ENCODE assay signal across 19 cellular contexts in the genomic region with DNA sequence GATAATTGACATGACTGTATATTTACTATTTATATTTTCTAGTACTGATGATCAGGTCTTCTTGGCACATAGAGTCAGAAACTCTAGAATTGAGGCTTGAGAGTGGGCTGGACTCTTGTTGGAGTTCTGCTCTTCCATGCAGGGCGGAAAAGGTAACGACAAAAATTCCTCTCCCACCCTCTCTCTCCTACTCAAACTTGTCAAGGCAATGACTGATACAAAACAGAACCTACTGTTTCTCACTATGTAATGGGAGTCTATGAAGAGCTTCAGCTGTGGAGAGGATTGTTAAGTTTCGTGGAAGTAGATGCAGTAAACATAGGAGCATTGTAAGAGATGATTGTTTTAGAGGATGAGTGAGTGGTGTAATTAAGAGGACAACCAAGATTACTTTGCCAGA. TPM values are rescaled to one million over a fixed set of nuclear protein-coding genes. Genes with fewer than 3 reads are reported as not detected.
DNase-seq lines count a peak whose midpoint lies in the region; ATAC-seq, FAIRE-seq and TF ChIP-seq lines count a peak whose summit lies in the region.
"Had no signal": no experiment of that assay in that cellular context is flagged by ENCODE, and none has a peak within 500 bp of the region (broad histone marks: within the 10 kb centered on the region; RNA-seq: fewer than 3 reads in every experiment).

No MANE protein-coding gene starts in this region.

- H3K9me3 ChIP-seq in breast epithelium, result no peaks in the 10 kb centered on the region
- no peaks in the 10 kb centered on the region for H3K9me3 ChIP-seq in SK-N-SH
- H3K9me3 ChIP-seq in ascending aorta, result no peaks in the 10 kb centered on the region
- H3K9me3 ChIP-seq: BLaER1 had no signal

- peak overlapping the region; percentile 14 to 68 for H3K27ac ChIP-seq in breast epithelium
- no peak overlapping the region for H3K27ac ChIP-seq in SK-N-SH (ENCODE audit: low read depth in 2 of 2, low read length in 1 of 2)
- no peak overlapping the region for H3K27ac ChIP-seq in ascending aorta
- H3K27ac ChIP-seq: BLaER1, GM23248 had no signal

- ATAC-seq in WTC11, result no peak
- ATAC-seq: CD8-positive, alpha-beta T cell; GM12878 had no signal

- H2AFZ ChIP-seq in SK-N-SH (ENCODE audit: low read depth), result no peak overlapping the region
- H2AFZ ChIP-seq: GM23248 had no signal

- H3K27me3 Mint-ChIP-seq in MCF 10A (ENCODE audit: insufficient read depth, unreplicated experiment), result peaks cover 11% of the 10 kb centered on the region
- H3K27me3 Mint-ChIP-seq in WTC11 (ENCODE audit: low read depth), result no peaks in the 10 kb centered on the region
- H3K27me3 Mint-ChIP-seq in nephron (ENCODE audit: low read depth), result no peaks in the 10 kb centered on the region

- no peak overlapping the region for H3K4me2 ChIP-seq in SK-N-SH
- H3K4me2 ChIP-seq: BLaER1 had no signal

- H3K4me1 ChIP-seq in breast epithelium (no peaks in the 10 kb centered on the region), SK-N-SH (ENCODE audit: control insufficient read depth in 1 of 2, insufficient read depth in 2 of 2, low read depth in 1 of 2, low read length in 1 of 2) (no peaks in the 10 kb centered on the region), ascending aorta (no peaks in the 10 kb centered on the region)
- H3K4me1 ChIP-seq: BLaER1 had no signal

- TF ChIP-seq EP300 in SK-N-SH (IDR thresholded peaks at IDR 0.05; ENCODE audit: borderline replicate concordance in 1 of 2, low read depth in 1 of 2, low read length in 1 of 2), result no peak

- no peak for TF ChIP-seq POLR2A in breast epithelium (IDR thresholded peaks at IDR 0.05)

- no peak overlapping the region for H3K9ac ChIP-seq in SK-N-SH
- H3K9ac ChIP-seq: BLaER1, GM23248 had no signal

- CTCF ChIA-PET in MCF 10A (lab: Yijun Ruan, JAX) (interaction anchor here (0.6 kb wide), 2 partner anchors 13 to 22 kb away, joined by 3 to 4 read pairs; no protein-coding TSS in a partner anchor), WTC11 (lab: Charles Lee) (interaction anchor here (1.6 to 2.2 kb wide), 2 partner anchors 9 to 211 kb away, joined by 4 to 8 read pairs; a partner anchor contains a TSS), SK-N-SH (lab: Yijun Ruan, JAX) (no interaction called here)

- POLR2A ChIA-PET in MCF 10A (lab: Yijun Ruan, JAX) (no interaction called here), WTC11 (lab: Charles Lee) (no interaction called here), SK-N-SH (lab: Yijun Ruan, JAX) (no interaction called here)

- no peak for FAIRE-seq in urothelium cell line (lab: Jason Lieb, UNC)
- FAIRE-seq: GM12878, H54 had no signal

- no peaks in the 10 kb centered on the region for H3K36me3 Mint-ChIP-seq in MCF 10A (ENCODE audit: insufficient read depth, unreplicated experiment)
- H3K36me3 Mint-ChIP-seq in WTC11, result peaks cover 67% of the 10 kb centered on the region
- H3K36me3 Mint-ChIP-seq in nephron (ENCODE audit: low read depth), result no peaks in the 10 kb centered on the region
- H3K36me3 Mint-ChIP-seq: CD14-positive monocyte; CD8-positive, alpha-beta T cell had no signal

- TF ChIP-seq CTCF in breast epithelium (IDR thresholded peaks at IDR 0.05) (no peak), MCF 10A (IDR thresholded peaks at IDR 0.05; ENCODE audit: unreplicated experiment) (no peak), WTC11 (IDR thresholded peaks at IDR 0.05) (no peak), nephron (IDR thresholded peaks at IDR 0.05; ENCODE audit: unreplicated experiment in 3 of 3) (no peak), SK-N-SH (IDR thresholded peaks at IDR 0.05) (no peak), ascending aorta (IDR thresholded peaks at IDR 0.05) (no peak)

- H3K9me3 Mint-ChIP-seq in MCF 10A (ENCODE audit: unreplicated experiment) (no peaks in the 10 kb centered on the region), WTC11 (peaks cover 12% of the 10 kb centered on the region), nephron (peaks cover 3% of the 10 kb centered on the region)
- H3K9me3 Mint-ChIP-seq: CD8-positive, alpha-beta T cell had no signal

- no peaks in the 10 kb centered on the region for H3F3A ChIP-seq in SK-N-SH (replicated peaks; ENCODE audit: insufficient read depth)

- no peak overlapping the region for H3K4me3 Mint-ChIP-seq in MCF 10A (ENCODE audit: unreplicated experiment)
- no peak overlapping the region for H3K4me3 Mint-ChIP-seq in WTC11
- no peak overlapping the region for H3K4me3 Mint-ChIP-seq in nephron
- H3K4me3 Mint-ChIP-seq: CD14-positive monocyte; CD8-positive, alpha-beta T cell had no signal

- no peaks in the 10 kb centered on the region for H4K20me1 ChIP-seq in SK-N-SH (ENCODE audit: insufficient read depth)
- H4K20me1 ChIP-seq: BLaER1 had no signal

- no peaks in the 10 kb centered on the region for H3K9me2 ChIP-seq in SK-N-SH

- intact Hi-C loops in breast epithelium (cut with DNase I; ENCODE audit: low total_unique reads) (loop anchor here (5.0 kb wide), 1 partner anchor 127 kb away; no protein-coding TSS in a partner anchor), MCF 10A (cut with micrococcal nuclease) (no loop called here), ascending aorta (cut with DNase I) (no loop called here)

- H3K4me3 ChIP-seq in breast epithelium (peak overlapping the region in 1 of 3 donors; percentile 21), SK-N-SH (ENCODE audit: low read depth in 2 of 2, low read length in 1 of 2) (no peak overlapping the region), ascending aorta (no peak overlapping the region)
- H3K4me3 ChIP-seq: BLaER1, GM12878, GM23248 had no signal

- H3K27me3 ChIP-seq in breast epithelium (no peaks in the 10 kb centered on the region), SK-N-SH (ENCODE audit: insufficient read depth) (no peaks in the 10 kb centered on the region), ascending aorta (no peaks in the 10 kb centered on the region)
- H3K27me3 ChIP-seq: BLaER1 had no signal

- no peak overlapping the region for H3K27ac Mint-ChIP-seq in MCF 10A (ENCODE audit: low read depth, unreplicated experiment)
- peak overlapping the region; percentile 19; the same call in 1 of the 2 replicates for H3K27ac Mint-ChIP-seq in WTC11
- peak overlapping the region; percentile 23 to 67 (median 31) for H3K27ac Mint-ChIP-seq in nephron
- H3K27ac Mint-ChIP-seq: CD14-positive monocyte; CD8-positive, alpha-beta T cell had no signal

- H3K4me1 Mint-ChIP-seq in MCF 10A (ENCODE audit: insufficient read depth, unreplicated experiment) (no peaks in the 10 kb centered on the region), WTC11 (peaks cover 54% of the 10 kb centered on the region), nephron (peaks cover 15% of the 10 kb centered on the region)
- H3K4me1 Mint-ChIP-seq: CD14-positive monocyte had no signal

- no peaks in the 10 kb centered on the region for H3K79me2 ChIP-seq in SK-N-SH (ENCODE audit: insufficient read depth)

- 8% methylated on average over 3 of the region's 3 CpGs for WGBS in SK-N-SH (ENCODE audit: low lambda C conversion rate)

- DNase-seq in breast epithelium (ENCODE audit: low spot score in 2 of 2), result no peak
- DNase-seq in MCF 10A (ENCODE audit: unreplicated experiment), result no peak
- no peak for DNase-seq in WTC11 (ENCODE audit: low spot score)
- no peak for DNase-seq in SK-N-SH
- no peak for DNase-seq in urothelium cell line (ENCODE audit: low spot score)
- no peak for DNase-seq in ascending aorta (ENCODE audit: low spot score in 2 of 2)
- DNase-seq: 8988T; Calu3; CD8-positive, alpha-beta T cell; DMS79 treated with DMSO at 0.1 percent for 48 hours; GM23248; HCEC 1CT had no signal

- H3K36me3 ChIP-seq in breast epithelium, result no peaks in the 10 kb centered on the region
- H3K36me3 ChIP-seq in SK-N-SH (replicated peaks in 1 of 2; ENCODE audit: control insufficient read depth in 1 of 2, insufficient read depth in 2 of 2, low read length in 1 of 2), result no peaks in the 10 kb centered on the region
- no peaks in the 10 kb centered on the region for H3K36me3 ChIP-seq in ascending aorta
- H3K36me3 ChIP-seq: BLaER1 had no signal

- no TSS peak for BruUV-seq in MCF 10A (replicated peaks; lab: Mats Ljungman, UMichigan)

- TF ChIP-seq RAD21 in SK-N-SH (IDR thresholded peaks at IDR 0.05; ENCODE audit: low read length), result no peak

TF ChIP-seq in WTC11, 78 proteins besides CTCF, POLR2A, EP300 and RAD21 (continues in another document):
- no peak for TF ChIP-seq TCF7 (CRISPR knock-in tag; IDR thresholded peaks at IDR 0.05; ENCODE audit: low read depth)
- TF ChIP-seq, protein P1, sequence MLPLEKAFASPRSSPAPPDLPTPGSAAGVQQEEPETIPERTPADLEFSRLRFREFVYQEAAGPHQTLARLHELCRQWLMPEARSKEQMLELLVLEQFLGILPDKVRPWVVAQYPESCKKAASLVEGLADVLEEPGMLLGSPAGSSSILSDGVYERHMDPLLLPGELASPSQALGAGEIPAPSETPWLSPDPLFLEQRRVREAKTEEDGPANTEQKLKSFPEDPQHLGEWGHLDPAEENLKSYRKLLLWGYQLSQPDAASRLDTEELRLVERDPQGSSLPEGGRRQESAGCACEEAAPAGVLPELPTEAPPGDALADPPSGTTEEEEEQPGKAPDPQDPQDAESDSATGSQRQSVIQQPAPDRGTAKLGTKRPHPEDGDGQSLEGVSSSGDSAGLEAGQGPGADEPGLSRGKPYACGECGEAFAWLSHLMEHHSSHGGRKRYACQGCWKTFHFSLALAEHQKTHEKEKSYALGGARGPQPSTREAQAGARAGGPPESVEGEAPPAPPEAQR (CRISPR knock-in tag; IDR thresholded peaks at IDR 0.05), result no peak

TF ChIP-seq in SK-N-SH, 30 proteins besides CTCF, POLR2A, EP300 and RAD21 (continues in another document):
- TF ChIP-seq FOXJ3 (CRISPR knock-in tag; IDR thresholded peaks at IDR 0.05), result no peak
- TF ChIP-seq FOSL2 (IDR thresholded peaks at IDR 0.05; ENCODE audit: borderline replicate concordance, low read depth), result no peak
- TF ChIP-seq, protein P2, sequence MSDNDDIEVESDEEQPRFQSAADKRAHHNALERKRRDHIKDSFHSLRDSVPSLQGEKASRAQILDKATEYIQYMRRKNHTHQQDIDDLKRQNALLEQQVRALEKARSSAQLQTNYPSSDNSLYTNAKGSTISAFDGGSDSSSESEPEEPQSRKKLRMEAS (IDR thresholded peaks at IDR 0.05; ENCODE audit: low read depth), result no peak
- no peak for TF ChIP-seq SMC3 (IDR thresholded peaks at IDR 0.05; ENCODE audit: low read depth, low read length)
- no peak for TF ChIP-seq POLR2AphosphoS5 (IDR thresholded peaks at IDR 0.05; ENCODE audit: low read depth, low read length)
- no peak for TF ChIP-seq GATA2 (CRISPR knock-in tag; IDR thresholded peaks at IDR 0.05)
- TF ChIP-seq TAF1 (IDR thresholded peaks at IDR 0.05; ENCODE audit: borderline replicate concordance, low read depth, low read length), result no peak
- no peak for TF ChIP-seq GABPA (IDR thresholded peaks at IDR 0.05; ENCODE audit: low read depth)
- TF ChIP-seq RXRA (IDR thresholded peaks at IDR 0.05; ENCODE audit: borderline replicate concordance, low read depth), result no peak
- no peak for TF ChIP-seq TEAD4 (IDR thresholded peaks at IDR 0.05; ENCODE audit: borderline replicate concordance, insufficient read depth)
- TF ChIP-seq YY1 (IDR thresholded peaks at IDR 0.05; ENCODE audit: low read depth), result no peak

RNA-seq across cellular contexts. Expression of a gene that starts 8.8 kb away (rescaled TPM):
- total RNA-seq in breast epithelium (100 to 1,000 TPM in 2 of 3 donors, 10 to 100 TPM in 1; 22.8 to 116 (median 106) TPM), MCF 10A (2022) (not detected in 2 replicates), WTC11 (2021) (55.8 to 142 TPM (median 142 TPM) in 3 replicates), ascending aorta (26.4 TPM)
- polyA plus RNA-seq in SK-N-SH (2012; rRNA removed), result not detected in 2 replicates
- not detected in 2 replicates for polyA plus RNA-seq in SK-N-SH (2012; cell fraction: cytosol; rRNA removed)
- polyA plus RNA-seq in SK-N-SH (2012; cell fraction: nucleus; rRNA removed), result 0.04 TPM in 1 of 2 replicates, not detected in the other
- total RNA-seq: Calu3; CD8-positive, alpha-beta T cell; G401; GM12878; HT-29 had no signal
- polyA plus RNA-seq: GM12878 had no signal

Comparison
In these comparisons a context has a peak if more than half of its experiments do, and no peak if none do; other contexts are left out.
1. RNA of a gene that starts 8.8 kb away (total RNA-seq): 22.8 to 116 TPM in breast epithelium, 55.8 to 142 TPM in WTC11 and 26.4 TPM in ascending aorta (single experiment); not detected in MCF 10A; every median in the first group is over 10 times any median in the second.
2. H3K27ac ChIP-seq: peak in breast epithelium (2 of 2); none in SK-N-SH (0 of 2) and ascending aorta (0 of 2).